In the genomic region with DNA sequence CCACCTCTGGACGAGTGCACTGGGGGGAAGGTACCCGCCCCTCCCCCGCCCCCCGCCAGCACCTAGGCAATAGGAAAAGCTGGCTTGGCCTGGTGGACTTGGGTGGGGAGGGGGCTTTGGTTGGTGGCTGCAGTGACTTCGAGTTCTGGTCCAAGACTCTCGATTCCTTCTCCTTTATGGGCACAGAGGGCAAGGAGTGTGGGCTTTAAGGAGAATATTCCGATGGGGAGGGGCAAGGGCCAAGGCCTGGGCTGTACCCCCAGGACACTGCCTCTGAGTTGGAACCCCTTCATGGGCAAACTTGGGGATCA, we compare ENCODE assay signal across 8 cellular contexts. TPM values are rescaled to one million over a fixed set of nuclear protein-coding genes. Genes with fewer than 3 reads are reported as not detected.
A peak's percentile ranks its signal among the peaks of the same experiment; 100 is the strongest.
DNase-seq lines count a peak whose midpoint lies in the region; ATAC-seq and TF ChIP-seq lines count a peak whose summit lies in the region.

No MANE protein-coding gene starts in this region.

- DNase-seq in left ventricle myocardium inferior (no peak), RPMI8226 (no peak), SIG-M5 (lab: John Stamatoyannopoulos, UW) (no peak)

- H3K27ac ChIP-seq in left ventricle myocardium inferior (replicated peaks) (peak overlapping the region; percentile 83), skin epidermis (peak overlapping the region; percentile 42 to 89 (median 80))

- TF ChIP-seq CTCF in WI38 (IDR thresholded peaks at IDR 0.05; ENCODE audit: low read depth, low read length), result no peak
- TF ChIP-seq CTCF in left ventricle myocardium inferior (IDR thresholded peaks at IDR 0.05; ENCODE audit: borderline replicate concordance), result no peak

- peak overlapping the region; percentile 67 for H3K4me3 ChIP-seq in WI38 (ENCODE audit: low read depth, low read length)
- peak overlapping the region; percentile 90 for H3K4me3 ChIP-seq in left ventricle myocardium inferior
- peak overlapping the region; percentile 54 to 88 (median 72) for H3K4me3 ChIP-seq in skin epidermis

- intact Hi-C loops in left ventricle myocardium inferior (cut with micrococcal nuclease), result no loop called here

- H3K27me3 ChIP-seq in left ventricle myocardium inferior (ENCODE audit: low read depth), result no peaks in the 10 kb centered on the region

- H3K9me3 ChIP-seq in left ventricle myocardium inferior (replicated peaks), result no peaks in the 10 kb centered on the region

- H3K36me3 ChIP-seq in left ventricle myocardium inferior, result no peaks in the 10 kb centered on the region

- peaks cover 44% of the 10 kb centered on the region for H3K4me1 ChIP-seq in left ventricle myocardium inferior

- peak; percentile 9 for ATAC-seq in GM21723 (IDR thresholded peaks at IDR 0.05; ENCODE audit: unreplicated experiment)
- ATAC-seq in GM21447 (IDR thresholded peaks at IDR 0.05; ENCODE audit: unreplicated experiment), result no peak
- ATAC-seq in HG02885 (IDR thresholded peaks at IDR 0.05; ENCODE audit: poor library complexity, unreplicated experiment), result no peak

RNA-seq across cellular contexts. Expression of a gene that starts 0.4 kb away (rescaled TPM):
- total RNA-seq in left ventricle myocardium inferior, result 18.2 TPM

RNA-seq across cellular contexts. Expression of a gene that starts 29.1 kb away (rescaled TPM):
- 23.7 TPM for total RNA-seq in left ventricle myocardium inferior

RNA-seq across cellular contexts. Expression of a gene that starts 42.3 kb away (rescaled TPM):
- total RNA-seq in left ventricle myocardium inferior, result not detected

RNA-seq across cellular contexts. Expression of a gene that starts 52.2 kb away (rescaled TPM):
- 51.7 TPM for total RNA-seq in left ventricle myocardium inferior

RNA-seq across cellular contexts. Expression of a gene that starts 53.4 kb away (rescaled TPM):
- 0.74 TPM for total RNA-seq in left ventricle myocardium inferior
